ENCODE assay signal across 1 cellular context in genomic region chr1:145978860-145979745, GRCh38.
TF ChIP-seq lines count a peak whose summit lies in the region.

No MANE protein-coding gene starts in this region.

TF ChIP-seq in GM23338, 12 proteins besides CTCF, POLR2A, EP300 and RAD21 (continued from another document):
- TF ChIP-seq ZNF462 (CRISPR knock-in tag; IDR thresholded peaks at IDR 0.05) = no peak
TF ChIP-seq in GM23338: peak in this region for 2.
